ENCODE assay signal across 38 cellular contexts in genomic region chr20:46625875-46626373, GRCh38. TPM values are rescaled to one million over a fixed set of nuclear protein-coding genes. Genes with fewer than 3 reads are reported as not detected.
"Had no signal": no experiment of that assay in that cellular context is flagged by ENCODE, and none has a peak within 500 bp of the region (broad histone marks: within the 10 kb centered on the region; RNA-seq: fewer than 3 reads in every experiment).

No MANE protein-coding gene starts in this region.

- H3K36me3 ChIP-seq: adrenal gland, ascending aorta, breast epithelium, cardiac muscle cell, colonic mucosa, esophagus muscularis mucosa, gastrocnemius medialis, heart left ventricle had no signal

- DNase-seq: activated B cell treated with CpG ODN at 0.5 μM for 24 hours; activated CD4-positive, alpha-beta T cell treated with anti-CD3 and anti-CD28 coated beads for 48 hours; activated CD4-positive, alpha-beta T cell treated with anti-CD3 and anti-CD28 coated beads, Interleukin-2, amount 50 U/mL, for 1 hour; activated CD4-positive, alpha-beta T cell treated with anti-CD3 and anti-CD28 coated beads, Interleukin-2, amount 50 U/mL, for 48 hours; activated CD8-positive, alpha-beta memory T cell treated with anti-CD3 and anti-CD28 coated beads, Interleukin-2, amount 10 ng/mL, durations not matched to agents 7 days and 5 days; activated CD8-positive, alpha-beta memory T cell treated with anti-CD3 and anti-CD28 coated beads, Interleukin-2, amount 50 U/mL, for 4 hours; activated CD8-positive, alpha-beta T cell treated with anti-CD3 and anti-CD28 coated beads, Interleukin-2, amount 10 ng/mL, durations not matched to agents 7 days and 5 days; activated effector memory CD4-positive, alpha-beta T cell treated with anti-CD3 and anti-CD28 coated beads, Interleukin-2, amount 50 U/mL, for 16 hours; activated naive CD4-positive, alpha-beta T cell treated with anti-CD3 and anti-CD28 coated beads for 36 hours; activated naive CD8-positive, alpha-beta T cell treated with anti-CD3 and anti-CD28 coated beads for 36 hours; activated naive CD8-positive, alpha-beta T cell treated with anti-CD3 and anti-CD28 coated beads, Interleukin-2, amount 50 U/mL, for 24 hours; activated T-cell treated with anti-CD3 and anti-CD28 coated beads, Interleukin-2, amount 50 U/mL, for 1 hour; activated T-cell treated with anti-CD3 and anti-CD28 coated beads, Interleukin-2, amount 50 U/mL, for 48 hours; adrenal gland; central memory CD4-positive, alpha-beta T cell; cerebellar nuclear complex; colonic mucosa; dorsolateral prefrontal cortex; effector memory CD4-positive, alpha-beta T cell; erythroblast; foreskin keratinocyte; gastrocnemius medialis; glutamatergic neuron; heart left ventricle; T-helper 1 cell; T-helper 17 cell had no signal

- FAIRE-seq: TTC549 had no signal

- H3K27ac Mint-ChIP-seq: activated B cell treated with CpG ODN at 0.5 μM for 24 hours; activated CD8-positive, alpha-beta memory T cell treated with anti-CD3 and anti-CD28 coated beads, Interleukin-2, amount 10 ng/mL, durations not matched to agents 7 days and 5 days; activated CD8-positive, alpha-beta T cell treated with anti-CD3 and anti-CD28 coated beads, Interleukin-2, amount 10 ng/mL, durations not matched to agents 7 days and 5 days; activated naive CD4-positive, alpha-beta T cell treated with anti-CD3 and anti-CD28 coated beads for 36 hours; activated naive CD4-positive, alpha-beta T cell treated with anti-CD3 and anti-CD28 coated beads, Interleukin-2, amount 50 U/mL, for 24 hours; activated naive CD8-positive, alpha-beta T cell treated with anti-CD3 and anti-CD28 coated beads for 36 hours; activated naive CD8-positive, alpha-beta T cell treated with anti-CD3 and anti-CD28 coated beads, Interleukin-2, amount 50 U/mL, for 24 hours; activated T-helper 1 cell treated with anti-CD3 and anti-CD28 coated beads, Interleukin-12 subunit alpha, Interleukin-12 subunit beta, Interleukin-2, Interleukin-4 antibody, amounts not matched to agents 30 ng/mL and 10 ng/mL and 1 ng/mL, durations not matched to agents 14 hours and 24 hours and 36 hours; activated T-helper 2 cell treated with anti-CD3 and anti-CD28 coated beads, Interferon-gamma antibody, Interleukin-2, Interleukin-4, amounts not matched to agents 10 μg/mL and 5 μg/mL and 100 μg/mL, durations not matched to agents 14 hours and 24 hours and 36 hours; brain; T-helper 17 cell had no signal

- H3K27me3 ChIP-seq: adrenal gland, ascending aorta, breast epithelium, cardiac muscle cell, colonic mucosa, dorsolateral prefrontal cortex, esophagus muscularis mucosa, foreskin keratinocyte, gastrocnemius medialis, heart left ventricle had no signal

- H3K27ac ChIP-seq: adrenal gland, ascending aorta, breast epithelium, cardiac muscle cell, colonic mucosa, esophagus muscularis mucosa, foreskin keratinocyte, gastrocnemius medialis, heart left ventricle, VCaP had no signal

- H3K4me1 ChIP-seq: adrenal gland, ascending aorta, breast epithelium, colonic mucosa, esophagus muscularis mucosa, foreskin keratinocyte, gastrocnemius medialis had no signal

- H3K36me3 Mint-ChIP-seq: activated naive CD8-positive, alpha-beta T cell treated with anti-CD3 and anti-CD28 coated beads for 36 hours had no signal

- H3K4me3 ChIP-seq: adrenal gland, ascending aorta, breast epithelium, cardiac muscle cell, colonic mucosa, dorsolateral prefrontal cortex, esophagus muscularis mucosa, gastrocnemius medialis, heart left ventricle had no signal

- H3K27me3 Mint-ChIP-seq: brain had no signal

- H3K4me3 Mint-ChIP-seq: activated B cell treated with CpG ODN at 0.5 μM for 24 hours; activated CD8-positive, alpha-beta memory T cell treated with anti-CD3 and anti-CD28 coated beads, Interleukin-2, amount 10 ng/mL, durations not matched to agents 7 days and 5 days; activated CD8-positive, alpha-beta T cell treated with anti-CD3 and anti-CD28 coated beads, Interleukin-2, amount 10 ng/mL, durations not matched to agents 7 days and 5 days; activated naive CD4-positive, alpha-beta T cell treated with anti-CD3 and anti-CD28 coated beads for 36 hours; activated naive CD4-positive, alpha-beta T cell treated with anti-CD3 and anti-CD28 coated beads, Interleukin-2, amount 50 U/mL, for 24 hours; activated naive CD8-positive, alpha-beta T cell treated with anti-CD3 and anti-CD28 coated beads for 36 hours; activated naive CD8-positive, alpha-beta T cell treated with anti-CD3 and anti-CD28 coated beads, Interleukin-2, amount 50 U/mL, for 24 hours; activated T-helper 1 cell treated with anti-CD3 and anti-CD28 coated beads, Interleukin-12 subunit alpha, Interleukin-12 subunit beta, Interleukin-2, Interleukin-4 antibody, amounts not matched to agents 30 ng/mL and 10 ng/mL and 1 ng/mL, durations not matched to agents 14 hours and 24 hours and 36 hours; brain; T-helper 17 cell had no signal

- H3K4me1 Mint-ChIP-seq: activated B cell treated with CpG ODN at 0.5 μM for 24 hours; activated naive CD4-positive, alpha-beta T cell treated with anti-CD3 and anti-CD28 coated beads, Interleukin-2, amount 50 U/mL, for 24 hours; activated naive CD8-positive, alpha-beta T cell treated with anti-CD3 and anti-CD28 coated beads for 36 hours; activated naive CD8-positive, alpha-beta T cell treated with anti-CD3 and anti-CD28 coated beads, Interleukin-2, amount 50 U/mL, for 24 hours; T-helper 17 cell had no signal

- H3K9me3 ChIP-seq: adrenal gland, colonic mucosa, gastrocnemius medialis had no signal

- ATAC-seq: activated CD4-positive, CD25-positive, alpha-beta regulatory T cell treated with anti-CD3 and anti-CD28 coated beads, Interleukin-2, amount 50 U/mL, for 24 hours; activated CD8-positive, alpha-beta memory T cell treated with anti-CD3 and anti-CD28 coated beads, Interleukin-2, amount 10 ng/mL, durations not matched to agents 7 days and 5 days; activated CD8-positive, alpha-beta T cell treated with anti-CD3 and anti-CD28 coated beads, Interleukin-2, amount 10 ng/mL, durations not matched to agents 7 days and 5 days; activated naive CD8-positive, alpha-beta T cell treated with anti-CD3 and anti-CD28 coated beads, Interleukin-2, amount 50 U/mL, for 24 hours; foreskin keratinocyte; gastrocnemius medialis; heart left ventricle; T-helper 17 cell had no signal

RNA-seq across cellular contexts. Expression of gene SLC13A3, which starts 25.3 kb away (rescaled TPM):
- total RNA-seq: activated CD8-positive, alpha-beta memory T cell treated with anti-CD3 and anti-CD28 coated beads for 36 hours; activated CD8-positive, alpha-beta T cell treated with anti-CD3 and anti-CD28 coated beads, Interleukin-2, amount 10 ng/mL, durations not matched to agents 7 days and 5 days; activated naive CD4-positive, alpha-beta T cell treated with anti-CD3 and anti-CD28 coated beads for 36 hours; activated naive CD8-positive, alpha-beta T cell treated with anti-CD3 and anti-CD28 coated beads for 36 hours; activated T-helper 1 cell treated with anti-CD3 and anti-CD28 coated beads, Interleukin-12 subunit alpha, Interleukin-12 subunit beta, Interleukin-2, Interleukin-4 antibody, amounts not matched to agents 30 ng/mL and 10 ng/mL and 1 ng/mL, durations not matched to agents 14 hours and 24 hours and 36 hours; activated T-helper 2 cell treated with anti-CD3 and anti-CD28 coated beads, Interferon-gamma antibody, Interleukin-2, Interleukin-4, amounts not matched to agents 10 μg/mL and 5 μg/mL and 100 μg/mL, durations not matched to agents 14 hours and 24 hours and 36 hours; ascending aorta had no signal
